29 cellular contexts compared by ENCODE assay signal in the genomic region with DNA sequence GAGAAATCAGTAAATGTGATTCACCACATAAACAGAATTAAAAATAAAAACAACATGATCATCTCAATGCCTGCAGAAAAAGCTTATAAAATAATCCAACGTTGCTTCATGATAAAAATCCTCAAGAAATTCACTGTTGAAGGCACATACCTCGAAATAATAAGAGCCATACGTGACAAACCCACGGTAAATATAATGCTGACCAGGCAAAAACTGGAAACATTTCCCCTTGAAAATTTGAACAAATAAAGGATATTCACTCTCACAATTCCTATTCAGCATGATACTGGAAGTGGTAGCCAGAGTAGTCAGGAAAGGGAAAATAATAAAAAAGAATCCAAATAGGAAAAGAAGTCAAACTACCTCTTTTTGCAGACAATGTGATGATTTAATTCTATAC.
"Had no signal": no experiment of that assay in that cellular context is flagged by ENCODE, and none has a peak within 500 bp of the region (broad histone marks: within the 10 kb centered on the region; RNA-seq: fewer than 3 reads in every experiment).

No MANE protein-coding gene starts in this region.

- H3K4me3 ChIP-seq: ascending aorta had no signal

- DNase-seq: activated CD4-positive, alpha-beta memory T cell treated with anti-CD3 and anti-CD28 coated beads, Interleukin-2, amount 10 ng/mL, durations not matched to agents 7 days and 5 days; activated CD4-positive, alpha-beta T cell treated with anti-CD3 and anti-CD28 coated beads for 1 hour; activated CD4-positive, alpha-beta T cell treated with anti-CD3 and anti-CD28 coated beads for 36 hours; activated CD4-positive, alpha-beta T cell treated with anti-CD3 and anti-CD28 coated beads for 48 hours; activated CD4-positive, alpha-beta T cell treated with anti-CD3 and anti-CD28 coated beads, Interleukin-2, amount 10 ng/mL, durations not matched to agents 7 days and 5 days; activated CD4-positive, alpha-beta T cell treated with anti-CD3 and anti-CD28 coated beads, Interleukin-2, amount 50 U/mL, for 48 hours; activated CD4-positive, CD25-positive, alpha-beta regulatory T cell; activated CD8-positive, alpha-beta memory T cell treated with anti-CD3 and anti-CD28 coated beads for 24 hours; activated CD8-positive, alpha-beta memory T cell treated with anti-CD3 and anti-CD28 coated beads, Interleukin-2, amount 10 ng/mL, durations not matched to agents 7 days and 5 days; activated CD8-positive, alpha-beta memory T cell treated with anti-CD3 and anti-CD28 coated beads, Interleukin-2, amount 50 U/mL, for 48 hours; activated CD8-positive, alpha-beta T cell treated with anti-CD3 and anti-CD28 coated beads, Interleukin-2, amount 10 ng/mL, durations not matched to agents 7 days and 5 days; activated effector memory CD4-positive, alpha-beta T cell treated with Interleukin-2 at 50 U/mL for 16 hours; activated gamma-delta T cell; activated naive CD4-positive, alpha-beta T cell treated with anti-CD3 and anti-CD28 coated beads, Interleukin-2, amount 10 ng/mL, durations not matched to agents 7 days and 5 days; activated naive CD4-positive, alpha-beta T cell treated with Interleukin-2 at 50 U/mL for 16 hours; activated naive CD8-positive, alpha-beta T cell treated with anti-CD3 and anti-CD28 coated beads, Interleukin-2, amount 10 ng/mL, durations not matched to agents 7 days and 5 days; activated naive CD8-positive, alpha-beta T cell treated with anti-CD3 and anti-CD28 coated beads, Interleukin-2, amount 50 U/mL, for 24 hours; activated T-cell treated with anti-CD3 and anti-CD28 coated beads, Interleukin-2, amount 50 U/mL, for 24 hours; activated T-cell treated with anti-CD3 and anti-CD28 coated beads, Interleukin-2, amount 50 U/mL, for 48 hours; amygdala; anterior cingulate cortex; central memory CD4-positive, alpha-beta T cell; T-helper 2 cell; T-helper 9 cell; WERI-Rb-1 had no signal

- H3K9me3 ChIP-seq: ascending aorta had no signal

- H3K27ac ChIP-seq: ascending aorta, WERI-Rb-1 had no signal

- FAIRE-seq: colon had no signal

- ATAC-seq: activated CD4-positive, alpha-beta T cell treated with anti-CD3 and anti-CD28 coated beads for 36 hours; activated CD4-positive, CD25-positive, alpha-beta regulatory T cell treated with anti-CD3 and anti-CD28 coated beads, Interleukin-2, amount 50 U/mL, for 24 hours; activated CD8-positive, alpha-beta memory T cell treated with anti-CD3 and anti-CD28 coated beads, Interleukin-2, amount 10 ng/mL, durations not matched to agents 7 days and 5 days; activated CD8-positive, alpha-beta T cell treated with anti-CD3 and anti-CD28 coated beads, Interleukin-2, amount 10 ng/mL, durations not matched to agents 7 days and 5 days; activated naive CD8-positive, alpha-beta T cell treated with anti-CD3 and anti-CD28 coated beads, Interleukin-2, amount 50 U/mL, for 24 hours; WTC11 had no signal

- H3K27me3 ChIP-seq: ascending aorta had no signal

- H3K36me3 ChIP-seq: ascending aorta, WERI-Rb-1 had no signal

- H3K4me1 ChIP-seq: ascending aorta had no signal
